In genomic region chr16:14014284-14014625, GRCh38 we compare ENCODE assay signal across 14 cellular contexts. TPM values are rescaled to one million over a fixed set of nuclear protein-coding genes. Genes with fewer than 3 reads are reported as not detected.
A peak's percentile ranks its signal among the peaks of the same experiment; 100 is the strongest.
DNase-seq lines count a peak whose midpoint lies in the region; ATAC-seq and TF ChIP-seq lines count a peak whose summit lies in the region.
"Had no signal": no experiment of that assay in that cellular context is flagged by ENCODE, and none has a peak within 500 bp of the region (broad histone marks: within the 10 kb centered on the region; RNA-seq: fewer than 3 reads in every experiment).

No MANE protein-coding gene starts in this region.

- H3K9me3 ChIP-seq in PC-3 (ENCODE audit: low read length) = no peaks in the 10 kb centered on the region
- H3K9me3 ChIP-seq in breast epithelium = no peaks in the 10 kb centered on the region
- H3K9me3 ChIP-seq in thyroid gland = no peaks in the 10 kb centered on the region

- H3K27ac ChIP-seq in PC-3 (ENCODE audit: low read length) (no peak overlapping the region), breast epithelium (peak overlapping the region; percentile 69 to 81), thyroid gland (peak overlapping the region; percentile 34 to 92 (median 70))

- intact Hi-C loops in PC-3 (cut with micrococcal nuclease) (loop anchor here (10.0 kb wide), 1 partner anchor 89 kb away; the partner anchor contains the start of gene ERCC4), breast epithelium (cut with DNase I; ENCODE audit: low total_unique reads) (no loop called here), thyroid gland (cut with DNase I) (no loop called here)

- H3K9me2 ChIP-seq in PC-3 (replicated peaks; ENCODE audit: low read length) = no peaks in the 10 kb centered on the region

- ATAC-seq in PC-3 (no peak), HG02870 (IDR thresholded peaks at IDR 0.05; ENCODE audit: unreplicated experiment) (no peak), HG02798 (IDR thresholded peaks at IDR 0.05; ENCODE audit: poor library complexity, unreplicated experiment) (no peak)
- ATAC-seq: left colon; naive thymus-derived CD4-positive, alpha-beta T cell; stimulated activated naive CD8-positive, alpha-beta T cell treated with anti-CD3 and anti-CD28 coated beads, Interleukin-15, Interleukin-2, amounts not matched to agents 100 U/mL and 50 U/mL, for 24 hours; T-cell had no signal

- 0 out of 2 replicates have a peak overlapping the region, but pooled peaks have one; percentile 21 for H3K4me2 ChIP-seq in PC-3 (ENCODE audit: low read length)

- H3F3A ChIP-seq in PC-3 (ENCODE audit: low read length, unreplicated experiment) = no peaks in the 10 kb centered on the region

- no TSS peak for BruUV-seq in PC-3 (replicated peaks; lab: Mats Ljungman, UMichigan)

- no peak overlapping the region for H2AFZ ChIP-seq in PC-3 (ENCODE audit: low read length)

- TF ChIP-seq POLR2A in breast epithelium (IDR thresholded peaks at IDR 0.05) (no peak), thyroid gland (IDR thresholded peaks at IDR 0.05) (no peak)

- H3K4me3 ChIP-seq in PC-3 (ENCODE audit: low read length) (no peak overlapping the region), breast epithelium (peak overlapping the region in 1 of 3 donors; percentile 19), thyroid gland (replicated peaks in 1 of 3) (no peak overlapping the region)

- H3K36me3 ChIP-seq in PC-3 (ENCODE audit: low read depth, low read length) (no peaks in the 10 kb centered on the region), breast epithelium (no peaks in the 10 kb centered on the region), thyroid gland (no peaks in the 10 kb centered on the region)

- H3K79me2 ChIP-seq in PC-3 (ENCODE audit: low read length) = no peaks in the 10 kb centered on the region

- H3K27me3 ChIP-seq in PC-3 (ENCODE audit: low read length) (no peaks in the 10 kb centered on the region), breast epithelium (no peaks in the 10 kb centered on the region), thyroid gland (no peaks in the 10 kb centered on the region)

- TF ChIP-seq CTCF in PC-3 (conservative IDR thresholded peaks at IDR 0.05; ENCODE audit: low read depth, low read length) (no peak), breast epithelium (IDR thresholded peaks at IDR 0.05) (no peak), thyroid gland (IDR thresholded peaks at IDR 0.05) (no peak)

- no peak overlapping the region for H3K9ac ChIP-seq in PC-3 (ENCODE audit: low read length)

- DNase-seq in PC-3 (no peak), breast epithelium (ENCODE audit: low spot score in 2 of 2) (peak in 1 of 2 donors; percentile 55), mesenteric fat pad (ENCODE audit: low spot score) (peak; percentile 20), thyroid gland (no peak), midbrain (lab: John Stamatoyannopoulos, UW) (no peak)
- DNase-seq: activated naive CD4-positive, alpha-beta T cell treated with anti-CD3 and anti-CD28 coated beads, Interleukin-2, amount 10 ng/mL, durations not matched to agents 7 days and 5 days; hippocampal formation; left colon; naive thymus-derived CD4-positive, alpha-beta T cell; NCI-H2081 treated with DMSO at 0.1 percent for 48 hours; stimulated activated naive CD8-positive, alpha-beta T cell treated with anti-CD3 and anti-CD28 coated beads, Interleukin-15, Interleukin-2, amounts not matched to agents 100 U/mL and 50 U/mL, for 24 hours; T-cell had no signal

- CTCF ChIA-PET in PC-3 (lab: Charles Lee) = no interaction called here

- H4K20me1 ChIP-seq in PC-3 (ENCODE audit: low read length) = no peaks in the 10 kb centered on the region

- POLR2A ChIA-PET in PC-3 (lab: Charles Lee; ENCODE audit: unreplicated experiment) = no interaction called here

- H3K4me1 ChIP-seq in PC-3 (ENCODE audit: insufficient read depth, low read length) (peaks cover 14% of the 10 kb centered on the region), breast epithelium (no peaks in the 10 kb centered on the region), thyroid gland (peaks cover 47 to 58% of the 10 kb centered on the region in 2 donors)

- WGBS in thyroid gland, 2 donors = 71 to 78% methylated on average over 5 of the region's 5 CpGs

RNA-seq across cellular contexts. Expression of gene MRTFB, which starts 56.9 kb away (rescaled TPM):
- total RNA-seq in PC-3 (2014; rRNA removed) = 8.1 and 12.7 TPM in 2 replicates
- total RNA-seq in breast epithelium = 100 to 1,000 TPM in 1 of 3 donors, 10 to 100 TPM in 2; 49.9 to 115 (median 83.6) TPM
- 53.8 TPM for total RNA-seq in mesenteric fat pad
- 100 to 1,000 TPM in 1 of 4 donors, 10 to 100 TPM in 3; 51.2 to 131 (median 74.0) TPM for total RNA-seq in thyroid gland
